Comparison of ENCODE assay signal across 9 cellular contexts in the genomic region with DNA sequence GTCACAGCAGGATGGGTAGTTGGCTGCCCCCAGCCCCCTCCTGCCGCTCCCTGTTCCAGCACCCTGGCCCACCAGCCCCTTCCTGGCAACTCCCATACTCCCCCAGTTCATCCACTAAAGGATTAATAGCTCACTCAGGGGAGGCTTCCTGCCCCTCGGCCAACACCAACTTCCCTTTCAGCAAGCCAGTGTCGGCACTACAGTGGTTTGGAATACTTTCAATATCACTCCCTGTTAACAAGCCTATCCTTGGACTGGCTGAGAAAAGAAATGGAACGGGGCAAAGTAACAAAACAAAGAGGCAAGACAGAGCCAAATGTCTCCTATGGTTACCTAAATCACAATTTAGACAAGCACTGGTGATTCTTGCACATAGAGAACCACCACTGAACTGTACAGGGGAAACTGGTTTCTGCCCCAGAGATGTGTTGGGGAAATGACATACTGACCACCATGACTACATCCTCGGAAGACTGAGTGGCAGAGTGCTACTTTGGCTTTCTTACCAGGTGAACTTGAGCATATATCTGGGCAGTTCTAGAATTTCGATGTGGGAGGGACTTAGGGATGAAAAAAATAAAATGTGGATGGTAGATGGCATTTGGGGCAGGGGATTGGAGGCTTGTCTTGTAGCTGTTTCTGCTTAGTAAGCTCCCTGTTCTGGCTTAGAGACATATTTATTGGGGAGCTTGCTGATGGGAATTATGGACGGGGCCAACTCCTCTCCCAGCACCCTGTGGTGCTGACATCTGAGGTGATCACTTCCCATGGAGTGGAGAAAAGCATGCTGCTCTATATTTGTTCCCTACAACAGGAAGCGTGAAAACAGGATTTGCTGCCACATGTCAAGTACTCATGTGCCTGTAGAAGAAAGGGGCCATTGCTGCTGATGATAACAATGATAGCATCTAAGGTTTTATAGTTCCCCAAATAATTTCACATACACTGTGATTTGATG. TPM values are rescaled to one million over a fixed set of nuclear protein-coding genes. Genes with fewer than 3 reads are reported as not detected.
DNase-seq lines count a peak whose midpoint lies in the region; ATAC-seq and TF ChIP-seq lines count a peak whose summit lies in the region.
"Had no signal": no experiment of that assay in that cellular context is flagged by ENCODE, and none has a peak within 500 bp of the region (broad histone marks: within the 10 kb centered on the region; RNA-seq: fewer than 3 reads in every experiment).

No MANE protein-coding gene starts in this region.

- H3K27ac Mint-ChIP-seq in stimulated activated effector memory CD8-positive, alpha-beta T cell treated with anti-CD3 and anti-CD28 coated beads, Interleukin-12 subunit alpha, Interleukin-12 subunit beta, amount 100 ng/mL, for 72 hours: peak overlapping the region; percentile 95

- no TSS peak for BruUV-seq in HCT116 (replicated peaks; lab: Mats Ljungman, UMichigan)

- no peaks in the 10 kb centered on the region for H3K27me3 ChIP-seq in HCT116 (ENCODE audit: insufficient read depth, low read length)
- no peaks in the 10 kb centered on the region for H3K27me3 ChIP-seq in SJCRH30
- no peaks in the 10 kb centered on the region for H3K27me3 ChIP-seq in foreskin keratinocyte

- no peak overlapping the region for H3K27ac ChIP-seq in HCT116 (ENCODE audit: low read depth, low read length)
- peak overlapping the region; percentile 90 for H3K27ac ChIP-seq in SJCRH30
- no peak overlapping the region for H3K27ac ChIP-seq in foreskin keratinocyte

- POLR2A ChIA-PET in HCT116 (lab: Charles Lee): no interaction called here

- no peaks in the 10 kb centered on the region for H3K79me2 ChIP-seq in HCT116 (ENCODE audit: insufficient read depth, low read length)

- H3K4me1 ChIP-seq in HCT116 (ENCODE audit: control insufficient read depth in 1 of 2, insufficient read depth in 2 of 2, low read length in 2 of 2): peaks cover 62 to 97% of the 10 kb centered on the region in 2 experiments
- H3K4me1 ChIP-seq in SJCRH30: peaks cover 48% of the 10 kb centered on the region
- peaks cover 55% of the 10 kb centered on the region for H3K4me1 ChIP-seq in foreskin keratinocyte

- no peaks in the 10 kb centered on the region for H3K9me3 Mint-ChIP-seq in stimulated activated effector memory CD8-positive, alpha-beta T cell treated with anti-CD3 and anti-CD28 coated beads, Interleukin-12 subunit alpha, Interleukin-12 subunit beta, amount 100 ng/mL, for 72 hours
- H3K9me3 Mint-ChIP-seq: naive thymus-derived CD8-positive, alpha-beta T cell had no signal

- H3K4me3 ChIP-seq in HCT116 (replicated peaks in 1 of 2; ENCODE audit: low read depth in 1 of 2, low read length in 2 of 2): no peak overlapping the region
- H3K4me3 ChIP-seq in SJCRH30: no peak overlapping the region

- no peak for TF ChIP-seq RAD21 in HCT116 (IDR thresholded peaks at IDR 0.05; ENCODE audit: low read depth)

- H3K9me3 ChIP-seq in HCT116 (ENCODE audit: control insufficient read depth in 1 of 2, insufficient read depth in 1 of 2, low read depth in 1 of 2, low read length in 2 of 2) (no peaks in the 10 kb centered on the region), SJCRH30 (replicated peaks) (no peaks in the 10 kb centered on the region)

- H3K36me3 Mint-ChIP-seq in stimulated activated effector memory CD8-positive, alpha-beta T cell treated with anti-CD3 and anti-CD28 coated beads, Interleukin-12 subunit alpha, Interleukin-12 subunit beta, amount 100 ng/mL, for 72 hours: no peaks in the 10 kb centered on the region
- H3K36me3 Mint-ChIP-seq: naive thymus-derived CD8-positive, alpha-beta T cell had no signal

- H4K20me1 ChIP-seq in HCT116 (ENCODE audit: insufficient read depth): no peaks in the 10 kb centered on the region

- CTCF ChIA-PET in HCT116 (lab: Charles Lee): interaction anchor here (0.8 kb wide), 1 partner anchor 45 kb away, joined by 3 read pairs; no protein-coding TSS in a partner anchor

- H3K4me2 ChIP-seq in HCT116 (ENCODE audit: low read length): peak overlapping the region; percentile 83

- TF ChIP-seq CTCF in HCT116 (IDR thresholded peaks at IDR 0.05 in 2 of 3, conservative IDR thresholded peaks at IDR 0.05 in 1 of 3; ENCODE audit: borderline replicate concordance in 1 of 3, insufficient read depth in 1 of 3, low read depth in 2 of 3, low read length in 2 of 3) (no peak), foreskin keratinocyte (conservative IDR thresholded peaks at IDR 0.05) (no peak)

- H3K4me3 Mint-ChIP-seq in stimulated activated effector memory CD8-positive, alpha-beta T cell treated with anti-CD3 and anti-CD28 coated beads, Interleukin-12 subunit alpha, Interleukin-12 subunit beta, amount 100 ng/mL, for 72 hours: no peak overlapping the region
- H3K4me3 Mint-ChIP-seq: naive thymus-derived CD8-positive, alpha-beta T cell had no signal

- H2AFZ ChIP-seq in HCT116 (ENCODE audit: low read depth, low read length, poor library complexity, severe bottlenecking): no peak overlapping the region

- DNase-seq in HCT116 (ENCODE audit: low read depth, low spot score) (no peak), SJCRH30 (peak; percentile 29 to 51), Right ventricle myocardium superior (no peak), foreskin keratinocyte (no peak), NCI-H1105 (lab: John Stamatoyannopoulos, UW) (no peak)
- no peak for DNase-seq in stimulated activated effector memory CD8-positive, alpha-beta T cell treated with anti-CD3 and anti-CD28 coated beads, Interleukin-12 subunit alpha, Interleukin-12 subunit beta, amount 100 ng/mL, for 72 hours (ENCODE audit: low spot score in 2 of 2)
- no peak for DNase-seq in stimulated activated CD4-positive, alpha-beta T cell treated with anti-CD3 and anti-CD28 coated beads, Interleukin-12 subunit alpha, Interleukin-12 subunit beta, amount 100 ng/mL, for 4 hours
- DNase-seq: naive thymus-derived CD8-positive, alpha-beta T cell had no signal

- ATAC-seq in HCT116 (no peak), Right ventricle myocardium superior (ENCODE audit: poor library complexity) (peak; percentile 71), HG03432 (IDR thresholded peaks at IDR 0.05; ENCODE audit: unreplicated experiment) (no peak), foreskin keratinocyte (no peak)
- ATAC-seq in stimulated activated effector memory CD8-positive, alpha-beta T cell treated with anti-CD3 and anti-CD28 coated beads, Interleukin-12 subunit alpha, Interleukin-12 subunit beta, amount 100 ng/mL, for 72 hours: peak; percentile 43
- ATAC-seq: naive thymus-derived CD8-positive, alpha-beta T cell had no signal

- TF ChIP-seq POLR2A in HCT116 (IDR thresholded peaks at IDR 0.05; ENCODE audit: borderline replicate concordance, extremely low read depth, insufficient read depth, insufficient read length): no peak

- intact Hi-C loops in HCT116 (cut with micrococcal nuclease) (loop anchor here (5.0 kb wide), 1 partner anchor 142 kb away; a partner anchor contains a TSS), Right ventricle myocardium superior (cut with DNase I) (no loop called here)

- H3K9me2 ChIP-seq in HCT116 (ENCODE audit: insufficient read depth): no peaks in the 10 kb centered on the region

- peak overlapping the region; percentile 70 for H3K9ac ChIP-seq in HCT116 (ENCODE audit: low read length)

- RAD21 ChIA-PET in HCT116 (lab: Charles Lee; ENCODE audit: low non-redundant PET in 1 of 2, low total read pairs in 2 of 2, uncharacterized antibody in 2 of 2, unreplicated experiment in 2 of 2): no interaction called here

- H3K36me3 ChIP-seq in HCT116 (ENCODE audit: control insufficient read depth in 1 of 2, insufficient read depth in 2 of 2, low read length in 2 of 2): no peaks in the 10 kb centered on the region
- no peaks in the 10 kb centered on the region for H3K36me3 ChIP-seq in SJCRH30

- H3K4me1 Mint-ChIP-seq in stimulated activated effector memory CD8-positive, alpha-beta T cell treated with anti-CD3 and anti-CD28 coated beads, Interleukin-12 subunit alpha, Interleukin-12 subunit beta, amount 100 ng/mL, for 72 hours: peaks cover 71% of the 10 kb centered on the region

TF ChIP-seq in HCT116, 20 proteins besides CTCF, POLR2A, EP300 and RAD21:
- TF ChIP-seq, protein P1, sequence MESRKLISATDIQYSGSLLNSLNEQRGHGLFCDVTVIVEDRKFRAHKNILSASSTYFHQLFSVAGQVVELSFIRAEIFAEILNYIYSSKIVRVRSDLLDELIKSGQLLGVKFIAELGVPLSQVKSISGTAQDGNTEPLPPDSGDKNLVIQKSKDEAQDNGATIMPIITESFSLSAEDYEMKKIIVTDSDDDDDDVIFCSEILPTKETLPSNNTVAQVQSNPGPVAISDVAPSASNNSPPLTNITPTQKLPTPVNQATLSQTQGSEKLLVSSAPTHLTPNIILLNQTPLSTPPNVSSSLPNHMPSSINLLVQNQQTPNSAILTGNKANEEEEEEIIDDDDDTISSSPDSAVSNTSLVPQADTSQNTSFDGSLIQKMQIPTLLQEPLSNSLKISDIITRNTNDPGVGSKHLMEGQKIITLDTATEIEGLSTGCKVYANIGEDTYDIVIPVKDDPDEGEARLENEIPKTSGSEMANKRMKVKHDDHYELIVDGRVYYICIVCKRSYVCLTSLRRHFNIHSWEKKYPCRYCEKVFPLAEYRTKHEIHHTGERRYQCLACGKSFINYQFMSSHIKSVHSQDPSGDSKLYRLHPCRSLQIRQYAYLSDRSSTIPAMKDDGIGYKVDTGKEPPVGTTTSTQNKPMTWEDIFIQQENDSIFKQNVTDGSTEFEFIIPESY (IDR thresholded peaks at IDR 0.05; ENCODE audit: extremely low read depth, insufficient replicate concordance, low read length): no peak
- TF ChIP-seq SP1 (IDR thresholded peaks at IDR 0.05; ENCODE audit: low read depth) (no peak), TCF7L2 (IDR thresholded peaks at IDR 0.05; ENCODE audit: borderline replicate concordance, extremely low read depth, insufficient read depth, insufficient read length) (no peak), CBX3 (IDR thresholded peaks at IDR 0.05; ENCODE audit: low read depth) (no peak), ZNF274 (IDR thresholded peaks at IDR 0.05; ENCODE audit: low read depth, low read length) (no peak)
- TF ChIP-seq, protein P2, sequence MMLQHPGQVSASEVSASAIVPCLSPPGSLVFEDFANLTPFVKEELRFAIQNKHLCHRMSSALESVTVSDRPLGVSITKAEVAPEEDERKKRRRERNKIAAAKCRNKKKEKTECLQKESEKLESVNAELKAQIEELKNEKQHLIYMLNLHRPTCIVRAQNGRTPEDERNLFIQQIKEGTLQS (IDR thresholded peaks at IDR 0.05): no peak
TF ChIP-seq in HCT116: peak in this region for 0.

RNA-seq across cellular contexts. Expression of a gene that starts 7.1 kb away (rescaled TPM):
- total RNA-seq in HCT116 (2021; ENCODE audit: unreplicated experiment): 173 TPM
- 180 and 187 TPM in 2 replicates for polyA plus RNA-seq in HCT116 (2012)
- 163 and 172 TPM in 2 replicates for total RNA-seq in SJCRH30 (2014; rRNA removed; shearing (Covaris generic))
- total RNA-seq in Right ventricle myocardium superior: 72.6 TPM
- 530 and 551 TPM in 2 replicates for total RNA-seq in foreskin keratinocyte
- 278 and 298 TPM in 2 replicates for polyA plus RNA-seq in foreskin keratinocyte

RNA-seq across cellular contexts. Expression of a gene that starts 39.7 kb away (rescaled TPM):
- total RNA-seq in HCT116 (2021; ENCODE audit: unreplicated experiment) (0.54 TPM), Right ventricle myocardium superior (not detected), foreskin keratinocyte (0.68 and 1.1 TPM in 2 replicates)
- polyA plus RNA-seq in HCT116 (2012): 0.17 and 0.25 TPM in 2 replicates
- total RNA-seq in SJCRH30 (2014; rRNA removed; shearing (Covaris generic)): not detected in 2 replicates
- polyA plus RNA-seq in foreskin keratinocyte: 0.55 and 0.73 TPM in 2 replicates

Comparison
In these comparisons a context has a peak if more than half of its experiments do, and no peak if none do; other contexts are left out.
1. ATAC-seq: peak in Right ventricle myocardium superior (single experiment) and stimulated activated effector memory CD8-positive, alpha-beta T cell treated with anti-CD3 and anti-CD28 coated beads, Interleukin-12 subunit alpha, Interleukin-12 subunit beta, amount 100 ng/mL, for 72 hours (single experiment); none in HCT116 (single experiment), HG03432 (single experiment) and foreskin keratinocyte (single experiment).
2. DNase-seq: peak in SJCRH30 (2 of 2); none in HCT116 (single experiment), Right ventricle myocardium superior (single experiment), stimulated activated effector memory CD8-positive, alpha-beta T cell treated with anti-CD3 and anti-CD28 coated beads, Interleukin-12 subunit alpha, Interleukin-12 subunit beta, amount 100 ng/mL, for 72 hours (0 of 2), foreskin keratinocyte (0 of 2), NCI-H1105 (single experiment) and stimulated activated CD4-positive, alpha-beta T cell treated with anti-CD3 and anti-CD28 coated beads, Interleukin-12 subunit alpha, Interleukin-12 subunit beta, amount 100 ng/mL, for 4 hours (single experiment).